ENCODE assay signal across 16 cellular contexts in genomic region chr17:8465381-8466158, GRCh38. TPM values are rescaled to one million over a fixed set of nuclear protein-coding genes. Genes with fewer than 3 reads are reported as not detected.
DNase-seq lines count a peak whose midpoint lies in the region; ATAC-seq, FAIRE-seq and TF ChIP-seq lines count a peak whose summit lies in the region.
"Had no signal": no experiment of that assay in that cellular context is flagged by ENCODE, and none has a peak within 500 bp of the region (broad histone marks: within the 10 kb centered on the region; RNA-seq: fewer than 3 reads in every experiment).

No MANE protein-coding gene starts in this region.

- no peaks in the 10 kb centered on the region for H3K9me3 ChIP-seq in right atrium auricular region
- no peaks in the 10 kb centered on the region for H3K9me3 ChIP-seq in keratinocyte (ENCODE audit: control insufficient read depth, low read depth, low read length)
- H3K9me3 ChIP-seq: tibial nerve had no signal

- ATAC-seq in Right ventricle myocardium inferior, result peak; percentile 34
- ATAC-seq in HG03565 (IDR thresholded peaks at IDR 0.05; ENCODE audit: unreplicated experiment), result no peak
- ATAC-seq: left cardiac atrium had no signal

- FAIRE-seq in keratinocyte (lab: Jason Lieb, UNC), result peak; percentile 69
- FAIRE-seq: endothelial cell of umbilical vein had no signal

- H3K27ac ChIP-seq in right atrium auricular region (no peak overlapping the region), caudate nucleus (ENCODE audit: low read depth, low read length) (peak overlapping the region; percentile 41), keratinocyte (ENCODE audit: control insufficient read depth, insufficient read depth, low read length) (peak overlapping the region; percentile 0), temporal lobe (ENCODE audit: low read depth, low read length) (peak overlapping the region; percentile 11)
- H3K27ac ChIP-seq: WERI-Rb-1 had no signal

- H2AFZ ChIP-seq in keratinocyte (ENCODE audit: control insufficient read depth, low read length), result no peak overlapping the region

- peaks cover 3% of the 10 kb centered on the region for H3K9me1 ChIP-seq in keratinocyte (ENCODE audit: control insufficient read depth, extremely low read depth, insufficient read depth, low read length)

- H3K4me1 ChIP-seq in right atrium auricular region, result peaks cover 0 to 33% of the 10 kb centered on the region in 2 donors
- peaks cover 25% of the 10 kb centered on the region for H3K4me1 ChIP-seq in keratinocyte (ENCODE audit: control insufficient read depth, extremely low read depth, insufficient read depth, low read length)

- peaks cover 63% of the 10 kb centered on the region for H3K79me2 ChIP-seq in keratinocyte (ENCODE audit: control insufficient read depth, insufficient read depth, low read length)

- no peak for DNase-seq in Right ventricle myocardium inferior (ENCODE audit: missing footprints)
- DNase-seq in right atrium auricular region (ENCODE audit: low spot score), result no peak
- no peak for DNase-seq in caudate nucleus (lab: John Stamatoyannopoulos, UW)
- no peak for DNase-seq in keratinocyte (ENCODE audit: low read depth, low spot score)
- DNase-seq in H4 (ENCODE audit: low spot score), result no peak
- no peak for DNase-seq in GM19240 (ENCODE audit: insufficient read length, low spot score)
- DNase-seq: activated naive CD4-positive, alpha-beta T cell treated with anti-CD3 and anti-CD28 coated beads for 36 hours; GF-D8; left cardiac atrium; NCI-H526; stimulated activated CD4-positive, alpha-beta T cell treated with anti-CD3 and anti-CD28 coated beads, Interleukin-2, amount 100 ng/mL, for 24 hours; WERI-Rb-1 had no signal

- TF ChIP-seq CTCF in right atrium auricular region (IDR thresholded peaks at IDR 0.05), result no peak
- no peak for TF ChIP-seq CTCF in keratinocyte (optimal IDR thresholded peaks at IDR 0.05 in 1 of 3, IDR thresholded peaks at IDR 0.05 in 1 of 3, conservative IDR thresholded peaks at IDR 0.05 in 1 of 3; ENCODE audit: extremely low read depth in 1 of 3, insufficient read depth in 2 of 3, low read length in 3 of 3)

- no peak overlapping the region for H3K9ac ChIP-seq in keratinocyte (ENCODE audit: control insufficient read depth, extremely low read depth, insufficient read depth, low read length)

- H3K4me3 ChIP-seq in right atrium auricular region (no peak overlapping the region), keratinocyte (ENCODE audit: control insufficient read depth in 2 of 3, extremely low read depth in 1 of 3, insufficient read depth in 2 of 3, low read depth in 1 of 3, low read length in 3 of 3) (peak overlapping the region in 1 of 3 experiments; percentile 3)
- H3K4me3 ChIP-seq: tibial nerve had no signal

- no peaks in the 10 kb centered on the region for H3K27me3 ChIP-seq in right atrium auricular region
- no peaks in the 10 kb centered on the region for H3K27me3 ChIP-seq in keratinocyte (ENCODE audit: control insufficient read depth, extremely low read depth, insufficient read depth, low read length)
- H3K27me3 ChIP-seq: tibial nerve had no signal

- dilution Hi-C loops in keratinocyte (cut with MboI; ENCODE audit: extremely low pct_ligation_motif_present, low sequenced_read_pairs), result no loop called here

- H4K20me1 ChIP-seq in keratinocyte (ENCODE audit: control insufficient read depth, extremely low read depth, insufficient read depth, low read length), result peaks cover 23% of the 10 kb centered on the region

- H3K4me2 ChIP-seq in keratinocyte (ENCODE audit: control insufficient read depth, extremely low read depth, insufficient read depth, low read depth, low read length), result peak overlapping the region; percentile 39

- intact Hi-C loops in Right ventricle myocardium inferior (cut with DNase I), result no loop called here

- H3K36me3 ChIP-seq in right atrium auricular region (peaks cover 62% of the 10 kb centered on the region), keratinocyte (ENCODE audit: control insufficient read depth in 2 of 2, extremely low read depth in 1 of 2, insufficient read depth in 2 of 2, low read length in 2 of 2) (peaks cover 35 to 41% of the 10 kb centered on the region in 2 experiments)

RNA-seq across cellular contexts. Expression of gene NDEL1, which starts 29.9 kb away (rescaled TPM):
- total RNA-seq in Right ventricle myocardium inferior (29.2 TPM), right atrium auricular region (10 to 100 TPM; 34.9 to 38.7 TPM), temporal lobe (36.1 TPM)
- 65.4 to 77.4 TPM (median 76.8 TPM) in 3 replicates for polyA plus RNA-seq in keratinocyte
- polyA plus RNA-seq in keratinocyte (2011; ENCODE audit: low read depth), result 313 TPM
- polyA plus RNA-seq in keratinocyte (2011; cell fraction: cytosol; rRNA removed), result 61.4 and 64.7 TPM in 2 replicates
- 129 and 132 TPM in 2 replicates for polyA plus RNA-seq in keratinocyte (2011; cell fraction: nucleus; rRNA removed)
- polyA plus RNA-seq in keratinocyte (2012; ENCODE audit: low replicate concordance), result 43.8 and 92.3 TPM in 2 replicates
- polyA minus RNA-seq in keratinocyte, result 38.4 to 62.2 TPM (median 58.5 TPM) in 3 replicates
- 41.4 TPM for polyA minus RNA-seq in keratinocyte (2011; cell fraction: cytosol; rRNA and poly(A)+ RNA removed)
- polyA minus RNA-seq in keratinocyte (2011; cell fraction: nucleus; rRNA and poly(A)+ RNA removed), result 57.6 and 98.0 TPM in 2 replicates
- total RNA-seq in H4 (2014; rRNA removed; shearing (Covaris generic)), result 16.1 and 31.8 TPM in 2 replicates

Comparison
In these comparisons a context has a peak if more than half of its experiments do, and no peak if none do; other contexts are left out.
1. H3K27ac ChIP-seq: peak in caudate nucleus (single experiment), keratinocyte (single experiment) and temporal lobe (single experiment); none in right atrium auricular region (0 of 2).